12 cellular contexts compared by ENCODE assay signal in the genomic region with DNA sequence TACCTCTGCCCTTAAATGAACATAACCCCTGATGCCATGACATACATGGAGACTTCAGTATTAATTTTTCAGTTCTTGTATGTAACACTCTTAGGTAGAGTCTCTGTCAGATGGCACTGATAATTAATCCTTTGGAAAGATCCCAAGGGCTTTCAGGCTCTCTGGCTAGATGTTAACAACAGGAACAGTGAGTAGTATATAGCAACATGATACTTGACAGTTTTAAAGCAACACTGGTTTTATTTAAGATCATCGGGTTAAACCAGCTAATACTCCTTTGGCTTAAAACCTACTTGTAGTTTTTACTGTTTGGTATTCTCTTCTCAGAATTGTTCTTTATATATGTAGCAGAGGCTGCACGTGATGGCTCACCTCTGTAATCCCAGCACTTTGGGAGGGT.
"Had no signal": no experiment of that assay in that cellular context is flagged by ENCODE, and none has a peak within 500 bp of the region (broad histone marks: within the 10 kb centered on the region; RNA-seq: fewer than 3 reads in every experiment).

No MANE protein-coding gene starts in this region.

- H3K36me3 Mint-ChIP-seq: activated CD4-positive, alpha-beta memory T cell treated with anti-CD3 and anti-CD28 coated beads for 36 hours; activated naive CD8-positive, alpha-beta T cell treated with anti-CD3 and anti-CD28 coated beads, Interleukin-2, amount 10 ng/mL, durations not matched to agents 7 days and 5 days had no signal

- H3K9me3 Mint-ChIP-seq: activated CD4-positive, alpha-beta memory T cell treated with anti-CD3 and anti-CD28 coated beads for 36 hours; activated naive CD8-positive, alpha-beta T cell treated with anti-CD3 and anti-CD28 coated beads, Interleukin-2, amount 10 ng/mL, durations not matched to agents 7 days and 5 days had no signal

- DNase-seq: activated CD4-positive, alpha-beta memory T cell treated with anti-CD3 and anti-CD28 coated beads for 36 hours; activated naive CD8-positive, alpha-beta T cell treated with anti-CD3 and anti-CD28 coated beads, Interleukin-2, amount 10 ng/mL, durations not matched to agents 7 days and 5 days; anterior cingulate cortex; dorsolateral prefrontal cortex; hypothalamus; midbrain; retina; stimulated activated CD4-positive, alpha-beta T cell treated with anti-CD3 and anti-CD28 coated beads, Interleukin-15, amount 100 ng/mL, for 24 hours; stimulated activated CD4-positive, alpha-beta T cell treated with anti-CD3 and anti-CD28 coated beads, Interleukin-4, amount 100 ng/mL, for 24 hours; stomach had no signal

- H3K4me3 ChIP-seq: dorsolateral prefrontal cortex, lung, stomach, thoracic aorta had no signal

- H3K4me1 Mint-ChIP-seq: activated naive CD8-positive, alpha-beta T cell treated with anti-CD3 and anti-CD28 coated beads, Interleukin-2, amount 10 ng/mL, durations not matched to agents 7 days and 5 days had no signal

- H3K4me3 Mint-ChIP-seq: activated CD4-positive, alpha-beta memory T cell treated with anti-CD3 and anti-CD28 coated beads for 36 hours; activated naive CD8-positive, alpha-beta T cell treated with anti-CD3 and anti-CD28 coated beads, Interleukin-2, amount 10 ng/mL, durations not matched to agents 7 days and 5 days had no signal

- H3K27me3 Mint-ChIP-seq: activated CD4-positive, alpha-beta memory T cell treated with anti-CD3 and anti-CD28 coated beads for 36 hours; activated naive CD8-positive, alpha-beta T cell treated with anti-CD3 and anti-CD28 coated beads, Interleukin-2, amount 10 ng/mL, durations not matched to agents 7 days and 5 days had no signal

- H3K27ac Mint-ChIP-seq: activated CD4-positive, alpha-beta memory T cell treated with anti-CD3 and anti-CD28 coated beads for 36 hours; activated naive CD8-positive, alpha-beta T cell treated with anti-CD3 and anti-CD28 coated beads, Interleukin-2, amount 10 ng/mL, durations not matched to agents 7 days and 5 days had no signal
